ENCODE assay signal across 13 cellular contexts in genomic region chr15:78035861-78036476, GRCh38. TPM values are rescaled to one million over a fixed set of nuclear protein-coding genes. Genes with fewer than 3 reads are reported as not detected.
A peak's percentile ranks its signal among the peaks of the same experiment; 100 is the strongest.
DNase-seq lines count a peak whose midpoint lies in the region; ATAC-seq, FAIRE-seq and TF ChIP-seq lines count a peak whose summit lies in the region.
"Had no signal": no experiment of that assay in that cellular context is flagged by ENCODE, and none has a peak within 500 bp of the region (broad histone marks: within the 10 kb centered on the region; RNA-seq: fewer than 3 reads in every experiment).

No MANE protein-coding gene starts in this region.

- H3K27ac ChIP-seq in RWPE2 (ENCODE audit: poor library complexity, severe bottlenecking): peak overlapping the region; percentile 15
- H3K27ac ChIP-seq in skin epidermis: peak overlapping the region in 17 of 21 experiments; percentile 28 to 91 (median 64)

- H3K4me1 ChIP-seq in RWPE2 (ENCODE audit: insufficient read depth, poor library complexity, severe bottlenecking): peaks cover 12% of the 10 kb centered on the region

- ATAC-seq in RWPE2 (ENCODE audit: low read depth): peak; percentile 15; the same call in 1 of the 3 replicates
- ATAC-seq: GM23338 had no signal

- no peaks in the 10 kb centered on the region for H3K9me3 Mint-ChIP-seq in T-helper 2 cell treated with Interferon-gamma antibody and Interleukin-4, amounts not matched to agents 5 μg/mL and 100 μg/mL, for 36 hours
- H3K9me3 Mint-ChIP-seq: GM23338 had no signal

- H3K9me3 ChIP-seq in RWPE2 (ENCODE audit: severe bottlenecking): no peaks in the 10 kb centered on the region

- H3K27me3 ChIP-seq in RWPE2 (ENCODE audit: insufficient read depth, poor library complexity, severe bottlenecking): no peaks in the 10 kb centered on the region

- FAIRE-seq in GM12892 (lab: Jason Lieb, UNC): no peak
- FAIRE-seq: A204.1 had no signal

- H3K4me1 Mint-ChIP-seq in T-helper 2 cell treated with Interferon-gamma antibody and Interleukin-4, amounts not matched to agents 5 μg/mL and 100 μg/mL, for 36 hours (ENCODE audit: low read depth): peaks cover 82% of the 10 kb centered on the region

- H3K27ac Mint-ChIP-seq in T-helper 2 cell treated with Interferon-gamma antibody and Interleukin-4, amounts not matched to agents 5 μg/mL and 100 μg/mL, for 36 hours: peak overlapping the region; percentile 72
- H3K27ac Mint-ChIP-seq: GM23338 had no signal

- peak overlapping the region; percentile 66 for H3K4me3 Mint-ChIP-seq in T-helper 2 cell treated with Interferon-gamma antibody and Interleukin-4, amounts not matched to agents 5 μg/mL and 100 μg/mL, for 36 hours
- H3K4me3 Mint-ChIP-seq: GM23338 had no signal

- DNase-seq in T-helper 2 cell treated with Interferon-gamma antibody and Interleukin-4, amounts not matched to agents 5 μg/mL and 100 μg/mL, for 36 hours (ENCODE audit: low spot score): no peak
- DNase-seq in T-helper 2 cell (no peak), RWPE2 (ENCODE audit: low spot score) (no peak), erythroblast (lab: John Stamatoyannopoulos, UW) (peak; percentile 46 to 79), hypothalamus (lab: John Stamatoyannopoulos, UW) (no peak), NCI-H1105 (lab: John Stamatoyannopoulos, UW) (no peak), GM12892 (ENCODE audit: insufficient read length) (no peak)
- DNase-seq: NCI-H510A, posterior cingulate gyrus, T1000 had no signal

- H3K27me3 Mint-ChIP-seq in T-helper 2 cell treated with Interferon-gamma antibody and Interleukin-4, amounts not matched to agents 5 μg/mL and 100 μg/mL, for 36 hours (ENCODE audit: low read depth): no peaks in the 10 kb centered on the region

- TF ChIP-seq CTCF in RWPE2 (IDR thresholded peaks at IDR 0.05; ENCODE audit: poor library complexity, severe bottlenecking): no peak

- H3K4me3 ChIP-seq in RWPE2 (ENCODE audit: severe bottlenecking) (no peak overlapping the region), skin epidermis (no peak overlapping the region)
- H3K4me3 ChIP-seq: GM23338 had no signal

- TF ChIP-seq POLR2A in erythroblast (IDR thresholded peaks at IDR 0.05; ENCODE audit: low read length) (no peak), GM12892 (IDR thresholded peaks at IDR 0.05; ENCODE audit: low read depth, low read length) (no peak)

- peaks cover 62% of the 10 kb centered on the region for H3K36me3 Mint-ChIP-seq in T-helper 2 cell treated with Interferon-gamma antibody and Interleukin-4, amounts not matched to agents 5 μg/mL and 100 μg/mL, for 36 hours (ENCODE audit: low read depth)

- H3K36me3 ChIP-seq in RWPE2 (ENCODE audit: low read depth): peaks cover 38% of the 10 kb centered on the region

RNA-seq across cellular contexts. Expression of gene TBC1D2B, which starts 41.5 kb away (rescaled TPM):
- polyA plus RNA-seq in GM12892 (2012; ENCODE audit: missing spikeins): 17.2 TPM

RNA-seq across cellular contexts. Expression of gene SH2D7, which starts 56.4 kb away (rescaled TPM):
- not detected for polyA plus RNA-seq in GM12892 (2012; ENCODE audit: missing spikeins)

Comparison
In these comparisons a context has a peak if more than half of its experiments do, and no peak if none do; other contexts are left out.
1. DNase-seq: peak in erythroblast (2 of 2); none in T-helper 2 cell treated with Interferon-gamma antibody and Interleukin-4, amounts not matched to agents 5 μg/mL and 100 μg/mL, for 36 hours (single experiment), T-helper 2 cell (0 of 5), RWPE2 (single experiment), hypothalamus (0 of 51), NCI-H1105 (single experiment) and GM12892 (single experiment).